ENCODE assay signal across 14 cellular contexts in the genomic region with DNA sequence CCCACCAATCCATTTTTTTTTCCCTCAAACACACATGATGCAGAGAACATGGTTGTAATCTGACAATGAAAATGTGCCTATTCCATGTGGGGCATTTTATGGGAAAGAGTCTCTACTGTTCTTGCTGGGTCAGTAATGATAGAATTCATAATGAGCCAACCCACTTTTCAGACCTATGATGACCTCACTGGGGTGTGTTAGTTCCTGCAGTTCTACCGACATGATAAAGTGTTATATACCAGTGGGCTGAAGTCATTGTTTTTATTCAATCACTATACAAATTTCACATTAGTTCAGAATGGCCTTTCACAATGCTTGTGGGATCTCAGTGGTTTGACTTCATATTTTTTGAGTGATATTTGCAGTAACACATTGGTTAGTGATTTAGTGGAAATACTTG. TPM values are rescaled to one million over a fixed set of nuclear protein-coding genes. Genes with fewer than 3 reads are reported as not detected.
DNase-seq lines count a peak whose midpoint lies in the region; ATAC-seq and TF ChIP-seq lines count a peak whose summit lies in the region.
"Had no signal": no experiment of that assay in that cellular context is flagged by ENCODE, and none has a peak within 500 bp of the region (broad histone marks: within the 10 kb centered on the region; RNA-seq: fewer than 3 reads in every experiment).

No MANE protein-coding gene starts in this region.

- no peak for TF ChIP-seq EP300 in gastroesophageal sphincter (IDR thresholded peaks at IDR 0.05)

- DNase-seq in Right ventricle myocardium superior (no peak), Right ventricle myocardium inferior (ENCODE audit: missing footprints) (no peak), adipocyte (ENCODE audit: low read depth) (peak; percentile 71), thoracic aorta (ENCODE audit: low spot score) (no peak), NCI-H446 (lab: John Stamatoyannopoulos, UW) (no peak)
- no peak for DNase-seq in activated T-cell treated with anti-CD3 and anti-CD28 coated beads, Interleukin-2, amount 50 U/mL, for 24 hours
- DNase-seq: esophagus squamous epithelium; lower lobe of right lung; NCI-H2081 treated with DMSO at 0.1 percent for 48 hours; stimulated activated CD4-positive, alpha-beta T cell treated with anti-CD3 and anti-CD28 coated beads, Interleukin-4, amount 100 ng/mL, for 1 hour had no signal

- no peak overlapping the region for H3K27ac ChIP-seq in gastroesophageal sphincter
- H3K27ac ChIP-seq in thoracic aorta, result no peak overlapping the region
- H3K27ac ChIP-seq: lower lobe of right lung, parathyroid adenoma, suprapubic skin had no signal

- no peaks in the 10 kb centered on the region for H3K36me3 Mint-ChIP-seq in activated T-cell treated with anti-CD3 and anti-CD28 coated beads, Interleukin-2, amount 50 U/mL, for 24 hours (ENCODE audit: low read depth)

- H3K27me3 Mint-ChIP-seq in activated T-cell treated with anti-CD3 and anti-CD28 coated beads, Interleukin-2, amount 50 U/mL, for 24 hours, result no peaks in the 10 kb centered on the region

- no peaks in the 10 kb centered on the region for H3K9me3 ChIP-seq in adipocyte (ENCODE audit: control insufficient read depth, low read length)
- H3K9me3 ChIP-seq in gastroesophageal sphincter, result no peaks in the 10 kb centered on the region
- no peaks in the 10 kb centered on the region for H3K9me3 ChIP-seq in thoracic aorta
- H3K9me3 ChIP-seq: esophagus squamous epithelium, lower lobe of right lung, suprapubic skin had no signal

- H3K4me3 Mint-ChIP-seq in activated T-cell treated with anti-CD3 and anti-CD28 coated beads, Interleukin-2, amount 50 U/mL, for 24 hours, result no peak overlapping the region

- H3K9ac ChIP-seq in adipocyte (ENCODE audit: low read length), result no peak overlapping the region
- H3K9ac ChIP-seq: parathyroid adenoma had no signal

- no peak overlapping the region for H3K4me3 ChIP-seq in adipocyte (ENCODE audit: low read length)
- no peak overlapping the region for H3K4me3 ChIP-seq in gastroesophageal sphincter
- H3K4me3 ChIP-seq in thoracic aorta, result no peak overlapping the region
- H3K4me3 ChIP-seq: esophagus squamous epithelium, lower lobe of right lung, suprapubic skin had no signal

- TF ChIP-seq CTCF in gastroesophageal sphincter (IDR thresholded peaks at IDR 0.05) (no peak), thoracic aorta (IDR thresholded peaks at IDR 0.05) (no peak)

- H3K27me3 ChIP-seq in adipocyte (replicated peaks; ENCODE audit: control insufficient read depth, insufficient read depth, low read length), result no peaks in the 10 kb centered on the region
- H3K27me3 ChIP-seq in gastroesophageal sphincter, result no peaks in the 10 kb centered on the region
- H3K27me3 ChIP-seq in thoracic aorta (replicated peaks; ENCODE audit: insufficient read depth), result no peaks in the 10 kb centered on the region
- H3K27me3 ChIP-seq: esophagus squamous epithelium, suprapubic skin had no signal

- H3K27ac Mint-ChIP-seq in activated T-cell treated with anti-CD3 and anti-CD28 coated beads, Interleukin-2, amount 50 U/mL, for 24 hours, result no peak overlapping the region

- intact Hi-C loops in Right ventricle myocardium superior (cut with DNase I), result no loop called here
- intact Hi-C loops in Right ventricle myocardium inferior (cut with DNase I), result no loop called here

- peaks cover 14% of the 10 kb centered on the region for H3K4me1 Mint-ChIP-seq in activated T-cell treated with anti-CD3 and anti-CD28 coated beads, Interleukin-2, amount 50 U/mL, for 24 hours (ENCODE audit: low read depth)

- H3K36me3 ChIP-seq in adipocyte (ENCODE audit: control insufficient read depth, insufficient read depth, low read length, severe bottlenecking), result no peaks in the 10 kb centered on the region
- no peaks in the 10 kb centered on the region for H3K36me3 ChIP-seq in gastroesophageal sphincter
- H3K36me3 ChIP-seq in thoracic aorta, result no peaks in the 10 kb centered on the region
- H3K36me3 ChIP-seq: esophagus squamous epithelium, lower lobe of right lung, suprapubic skin had no signal

- ATAC-seq in Right ventricle myocardium superior (ENCODE audit: poor library complexity), result peak; percentile 23
- no peak for ATAC-seq in Right ventricle myocardium inferior
- ATAC-seq in gastroesophageal sphincter, result peak; percentile 36
- peak; percentile 45 for ATAC-seq in thoracic aorta (ENCODE audit: insufficient number of reproducible peaks, low FRiP score, low read depth)
- ATAC-seq in HG02840 (IDR thresholded peaks at IDR 0.05; ENCODE audit: low FRiP score, unreplicated experiment), result no peak

- no peaks in the 10 kb centered on the region for H3K9me3 Mint-ChIP-seq in activated T-cell treated with anti-CD3 and anti-CD28 coated beads, Interleukin-2, amount 50 U/mL, for 24 hours

- no peak for TF ChIP-seq POLR2A in gastroesophageal sphincter (IDR thresholded peaks at IDR 0.05)

- 32 to 40% methylated on average over 1 of the region's 1 CpG for WGBS in gastroesophageal sphincter (ENCODE audit: low coverage in 1 of 2), 2 donors

- peaks cover 54% of the 10 kb centered on the region for H3K4me1 ChIP-seq in adipocyte (ENCODE audit: control insufficient read depth, insufficient read depth, low read length)
- peaks cover 0 to 23% (median 5%) of the 10 kb centered on the region in 3 donors for H3K4me1 ChIP-seq in gastroesophageal sphincter
- peaks cover 14 to 67% of the 10 kb centered on the region in 2 donors for H3K4me1 ChIP-seq in thoracic aorta (ENCODE audit: control insufficient read depth in 1 of 2, low read depth in 2 of 2)
- H3K4me1 ChIP-seq: parathyroid adenoma had no signal

RNA-seq across cellular contexts. Expression of a gene that starts 47.5 kb away (rescaled TPM):
- total RNA-seq in Right ventricle myocardium superior (292 TPM), Right ventricle myocardium inferior (330 TPM), gastroesophageal sphincter (10 to 100 TPM; 70.7 to 78.7 (median 72.5) TPM), thoracic aorta (100 to 1,000 TPM; 103 to 232 TPM)

Comparison
In these comparisons a context has a peak if more than half of its experiments do, and no peak if none do; other contexts are left out.
1. ATAC-seq: peak in Right ventricle myocardium superior (single experiment), gastroesophageal sphincter (single experiment) and thoracic aorta (single experiment); none in Right ventricle myocardium inferior (single experiment) and HG02840 (single experiment).